In the genomic region with DNA sequence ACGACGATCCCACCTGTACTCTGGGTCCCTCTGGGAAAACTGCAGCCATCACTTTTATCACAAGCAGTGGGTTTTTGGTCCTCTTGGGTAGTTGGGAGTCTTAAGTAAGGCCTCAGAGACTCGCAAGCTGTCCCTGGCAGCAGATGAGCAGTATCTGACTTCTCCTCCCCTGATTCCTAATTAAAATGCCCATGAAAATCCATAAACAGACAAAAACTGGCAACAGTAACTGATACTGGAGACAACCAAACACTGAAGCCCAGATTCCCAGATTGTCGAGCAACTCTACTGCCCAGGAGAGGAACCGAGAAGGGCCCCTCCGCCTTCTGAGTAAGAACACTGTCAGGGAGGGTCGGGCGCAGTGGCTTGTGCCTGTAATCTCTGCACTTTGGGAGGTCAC, we compare ENCODE assay signal across 23 cellular contexts.
DNase-seq lines count a peak whose midpoint lies in the region; TF ChIP-seq lines count a peak whose summit lies in the region.
"Had no signal": no experiment of that assay in that cellular context is flagged by ENCODE, and none has a peak within 500 bp of the region (broad histone marks: within the 10 kb centered on the region; RNA-seq: fewer than 3 reads in every experiment).

No MANE protein-coding gene starts in this region.

- POLR2A ChIA-PET in activated CD4-positive, alpha-beta memory T cell treated with anti-CD3 and anti-CD28 coated beads for 36 hours (lab: Charles Lee), result no interaction called here

- H3K4me1 Mint-ChIP-seq in nephron progenitor cell (peaks cover 5% of the 10 kb centered on the region), type B pancreatic cell (ENCODE audit: unreplicated experiment) (peaks cover 17% of the 10 kb centered on the region)
- no peaks in the 10 kb centered on the region for H3K4me1 Mint-ChIP-seq in activated CD4-positive, alpha-beta memory T cell treated with anti-CD3 and anti-CD28 coated beads for 36 hours (ENCODE audit: low read depth)
- H3K4me1 Mint-ChIP-seq: CD4-positive, alpha-beta memory T cell; CD4-positive, CD25-positive, alpha-beta regulatory T cell; CD8-positive, alpha-beta memory T cell had no signal

- CTCF ChIA-PET in activated CD4-positive, alpha-beta memory T cell treated with anti-CD3 and anti-CD28 coated beads for 36 hours (lab: Charles Lee), result no interaction called here

- intact Hi-C loops in activated CD4-positive, alpha-beta memory T cell treated with anti-CD3 and anti-CD28 coated beads for 36 hours (cut with micrococcal nuclease), result no loop called here

- H3K9me3 Mint-ChIP-seq in nephron progenitor cell (peaks cover 15% of the 10 kb centered on the region), type B pancreatic cell (peaks cover 5% of the 10 kb centered on the region)
- H3K9me3 Mint-ChIP-seq in activated CD4-positive, alpha-beta memory T cell treated with anti-CD3 and anti-CD28 coated beads for 36 hours, result peaks cover 13% of the 10 kb centered on the region

- H3K36me3 Mint-ChIP-seq in nephron progenitor cell (ENCODE audit: low read depth), result peaks cover 6% of the 10 kb centered on the region
- H3K36me3 Mint-ChIP-seq in type B pancreatic cell, result no peaks in the 10 kb centered on the region
- H3K36me3 Mint-ChIP-seq in activated CD4-positive, alpha-beta memory T cell treated with anti-CD3 and anti-CD28 coated beads for 36 hours, result no peaks in the 10 kb centered on the region
- H3K36me3 Mint-ChIP-seq: CD14-positive monocyte; CD4-positive, CD25-positive, alpha-beta regulatory T cell; CD8-positive, alpha-beta memory T cell had no signal

- no peak overlapping the region for H3K4me3 Mint-ChIP-seq in nephron progenitor cell
- no peak overlapping the region for H3K4me3 Mint-ChIP-seq in type B pancreatic cell
- no peak overlapping the region for H3K4me3 Mint-ChIP-seq in activated CD4-positive, alpha-beta memory T cell treated with anti-CD3 and anti-CD28 coated beads for 36 hours
- H3K4me3 Mint-ChIP-seq: CD14-positive monocyte; CD4-positive, alpha-beta memory T cell; CD4-positive, CD25-positive, alpha-beta regulatory T cell; CD8-positive, alpha-beta memory T cell had no signal

- TF ChIP-seq CTCF in nephron progenitor cell (IDR thresholded peaks at IDR 0.05) (no peak), type B pancreatic cell (conservative IDR thresholded peaks at IDR 0.05) (no peak)

- H3K27ac Mint-ChIP-seq in nephron progenitor cell (peak overlapping the region; percentile 48), type B pancreatic cell (no peak overlapping the region)
- H3K27ac Mint-ChIP-seq in activated CD4-positive, alpha-beta memory T cell treated with anti-CD3 and anti-CD28 coated beads for 36 hours, result no peak overlapping the region
- H3K27ac Mint-ChIP-seq: CD4-positive, alpha-beta memory T cell; CD4-positive, CD25-positive, alpha-beta regulatory T cell; CD8-positive, alpha-beta memory T cell had no signal

- in situ Hi-C loops in G401 (cut with HindIII; ENCODE audit: low sequenced_read_pairs), result no loop called here

- DNase-seq in G401 (ENCODE audit: low spot score) (peak; percentile 88), NCI-H69 (lab: John Stamatoyannopoulos, UW) (peak; percentile 53), cerebellum (ENCODE audit: low spot score) (peak; percentile 67), nephron progenitor cell (no peak), mucosa of gallbladder (ENCODE audit: low spot score) (no peak), type B pancreatic cell (ENCODE audit: extremely low spot score, unreplicated experiment) (no peak), GOT3 (lab: John Stamatoyannopoulos, UW) (no peak)
- DNase-seq in activated CD4-positive, alpha-beta memory T cell treated with anti-CD3 and anti-CD28 coated beads for 36 hours, result no peak
- DNase-seq: 8988T; ACHN; BE2C; CD4-positive, alpha-beta memory T cell; CD4-positive, CD25-positive, alpha-beta regulatory T cell; CD8-positive, alpha-beta memory T cell; COR-L47; DMS 273 treated with DMSO at 0.1 percent for 48 hours; DMS153; DMS53; DMS79; DND-41; EL; GF-D8 had no signal

- H3K27me3 Mint-ChIP-seq in nephron progenitor cell (ENCODE audit: low read depth, poor library complexity) (no peaks in the 10 kb centered on the region), type B pancreatic cell (no peaks in the 10 kb centered on the region)
- no peaks in the 10 kb centered on the region for H3K27me3 Mint-ChIP-seq in activated CD4-positive, alpha-beta memory T cell treated with anti-CD3 and anti-CD28 coated beads for 36 hours
- H3K27me3 Mint-ChIP-seq: CD4-positive, alpha-beta memory T cell; CD4-positive, CD25-positive, alpha-beta regulatory T cell; CD8-positive, alpha-beta memory T cell had no signal

Comparison
In these comparisons a context has a peak if more than half of its experiments do, and no peak if none do; other contexts are left out.
1. DNase-seq: peak in G401 (single experiment), NCI-H69 (single experiment) and cerebellum (single experiment); none in nephron progenitor cell (single experiment), mucosa of gallbladder (single experiment), type B pancreatic cell (single experiment), activated CD4-positive, alpha-beta memory T cell treated with anti-CD3 and anti-CD28 coated beads for 36 hours (single experiment) and GOT3 (single experiment).